In the genomic region with DNA sequence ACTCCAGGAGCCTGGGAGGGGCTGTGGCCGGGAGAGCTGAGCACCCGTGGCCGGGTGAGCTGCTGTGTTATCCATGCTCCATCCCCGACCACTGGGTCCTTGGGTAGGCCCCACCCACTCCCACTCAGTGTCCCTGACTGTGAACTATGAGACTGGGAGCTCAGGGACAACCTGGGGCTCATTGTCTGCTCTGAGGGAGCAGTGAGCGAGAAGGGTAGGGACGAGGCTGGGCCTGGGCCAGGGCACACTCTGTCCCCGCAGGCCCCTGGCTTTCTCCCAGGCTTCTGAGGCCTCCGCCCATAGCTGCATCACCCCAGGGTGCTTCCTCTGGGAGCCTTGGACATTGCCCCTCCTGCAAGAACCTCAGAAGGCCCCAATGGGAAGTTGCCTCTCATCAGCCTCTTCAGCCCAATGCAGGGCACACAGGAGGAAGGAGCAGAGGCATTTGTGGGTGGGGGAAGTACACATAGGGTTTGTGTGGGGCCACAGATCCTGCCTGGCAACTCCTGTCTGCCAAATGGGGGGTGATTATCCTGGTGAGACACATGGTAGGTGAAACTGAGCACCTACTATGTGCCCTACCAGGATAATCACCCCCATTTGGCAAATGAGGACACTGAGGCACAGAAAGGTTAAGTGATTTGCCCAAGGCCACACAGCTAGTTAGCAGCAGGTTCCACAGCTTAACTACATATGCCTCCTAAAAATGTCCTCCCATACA, we compare ENCODE assay signal across 10 cellular contexts. TPM values are rescaled to one million over a fixed set of nuclear protein-coding genes. Genes with fewer than 3 reads are reported as not detected.
DNase-seq lines count a peak whose midpoint lies in the region; ATAC-seq, FAIRE-seq and TF ChIP-seq lines count a peak whose summit lies in the region.
"Had no signal": no experiment of that assay in that cellular context is flagged by ENCODE, and none has a peak within 500 bp of the region (broad histone marks: within the 10 kb centered on the region; RNA-seq: fewer than 3 reads in every experiment).

No MANE protein-coding gene starts in this region.

- ATAC-seq in activated naive CD8-positive, alpha-beta T cell treated with anti-CD3 and anti-CD28 coated beads, Interleukin-2, amount 50 U/mL, for 24 hours = peak; percentile 25
- peak; percentile 92 for ATAC-seq in mucosa of descending colon

- H3K36me3 Mint-ChIP-seq in activated naive CD8-positive, alpha-beta T cell treated with anti-CD3 and anti-CD28 coated beads, Interleukin-2, amount 50 U/mL, for 24 hours (ENCODE audit: low read depth) = peaks cover 2% of the 10 kb centered on the region
- H3K36me3 Mint-ChIP-seq in activated naive CD8-positive, alpha-beta T cell treated with anti-CD3 and anti-CD28 coated beads for 36 hours = peaks cover 3% of the 10 kb centered on the region

- H3K9me3 ChIP-seq in mucosa of descending colon = no peaks in the 10 kb centered on the region

- no peak for TF ChIP-seq CTCF in mucosa of descending colon (IDR thresholded peaks at IDR 0.05)

- peaks cover 24% of the 10 kb centered on the region for H3K4me1 ChIP-seq in mucosa of descending colon (ENCODE audit: low read depth)

- H3K4me3 ChIP-seq in mucosa of descending colon = no peak overlapping the region

- H3K9me3 Mint-ChIP-seq in activated naive CD8-positive, alpha-beta T cell treated with anti-CD3 and anti-CD28 coated beads, Interleukin-2, amount 50 U/mL, for 24 hours = peaks cover 5% of the 10 kb centered on the region
- H3K9me3 Mint-ChIP-seq in activated naive CD8-positive, alpha-beta T cell treated with anti-CD3 and anti-CD28 coated beads for 36 hours = peaks cover 8% of the 10 kb centered on the region
- H3K9me3 Mint-ChIP-seq: central memory CD8-positive, alpha-beta T cell had no signal

- H3K27ac Mint-ChIP-seq in activated naive CD8-positive, alpha-beta T cell treated with anti-CD3 and anti-CD28 coated beads, Interleukin-2, amount 50 U/mL, for 24 hours = no peak overlapping the region
- H3K27ac Mint-ChIP-seq in activated naive CD8-positive, alpha-beta T cell treated with anti-CD3 and anti-CD28 coated beads for 36 hours = no peak overlapping the region

- no peak for FAIRE-seq in GM12892 (lab: Jason Lieb, UNC)

- peaks cover 12% of the 10 kb centered on the region for H3K4me1 Mint-ChIP-seq in activated naive CD8-positive, alpha-beta T cell treated with anti-CD3 and anti-CD28 coated beads, Interleukin-2, amount 50 U/mL, for 24 hours
- H3K4me1 Mint-ChIP-seq in activated naive CD8-positive, alpha-beta T cell treated with anti-CD3 and anti-CD28 coated beads for 36 hours = peaks cover 2% of the 10 kb centered on the region
- H3K4me1 Mint-ChIP-seq: central memory CD8-positive, alpha-beta T cell had no signal

- no peak for DNase-seq in activated naive CD8-positive, alpha-beta T cell treated with anti-CD3 and anti-CD28 coated beads, Interleukin-2, amount 50 U/mL, for 24 hours
- no peak for DNase-seq in activated naive CD8-positive, alpha-beta T cell treated with anti-CD3 and anti-CD28 coated beads for 36 hours
- DNase-seq in epidermal melanocyte (ENCODE audit: insufficient read length, low spot score) = peak; percentile 28
- peak; percentile 54 to 83 (median 80) for DNase-seq in mucosa of descending colon
- DNase-seq in NCI-H2029 treated with DMSO at 0.1 percent for 48 hours (lab: John Stamatoyannopoulos, UW) = no peak
- no peak for DNase-seq in GM12892 (ENCODE audit: insufficient read length)
- DNase-seq in activated naive CD4-positive, alpha-beta T cell treated with Interleukin-2 at 50 U/mL for 16 hours = no peak
- DNase-seq in activated CD4-positive, alpha-beta T cell treated with anti-CD3 and anti-CD28 coated beads for 48 hours = no peak
- DNase-seq: islet precursor cell had no signal

- TF ChIP-seq POLR2A in GM12892 (IDR thresholded peaks at IDR 0.05; ENCODE audit: low read depth, low read length) = no peak

- H3K4me3 Mint-ChIP-seq in activated naive CD8-positive, alpha-beta T cell treated with anti-CD3 and anti-CD28 coated beads, Interleukin-2, amount 50 U/mL, for 24 hours = no peak overlapping the region
- no peak overlapping the region for H3K4me3 Mint-ChIP-seq in activated naive CD8-positive, alpha-beta T cell treated with anti-CD3 and anti-CD28 coated beads for 36 hours
- H3K4me3 Mint-ChIP-seq: central memory CD8-positive, alpha-beta T cell had no signal

- intact Hi-C loops in mucosa of descending colon (cut with DNase I, micrococcal nuclease) = no loop called here

- peaks cover 40% of the 10 kb centered on the region for H3K27me3 Mint-ChIP-seq in activated naive CD8-positive, alpha-beta T cell treated with anti-CD3 and anti-CD28 coated beads, Interleukin-2, amount 50 U/mL, for 24 hours
- peaks cover 41% of the 10 kb centered on the region for H3K27me3 Mint-ChIP-seq in activated naive CD8-positive, alpha-beta T cell treated with anti-CD3 and anti-CD28 coated beads for 36 hours

- H3K36me3 ChIP-seq in mucosa of descending colon (ENCODE audit: low read depth) = no peaks in the 10 kb centered on the region

RNA-seq across cellular contexts. Expression of a gene that starts 2.4 kb away (rescaled TPM):
- total RNA-seq in activated naive CD8-positive, alpha-beta T cell treated with anti-CD3 and anti-CD28 coated beads for 36 hours = under 1 TPM in 1 of 2 experiments, not detected in 1; 0.27 TPM
- 1,000 to 10,000 TPM in 1 of 3 donors, 100 to 1,000 TPM in 2; 270 to 1,014 (median 289) TPM for total RNA-seq in mucosa of descending colon
- not detected for polyA plus RNA-seq in GM12892 (2012; ENCODE audit: missing spikeins)

RNA-seq across cellular contexts. Expression of a gene that starts 36.2 kb away (rescaled TPM):
- total RNA-seq in activated naive CD8-positive, alpha-beta T cell treated with anti-CD3 and anti-CD28 coated beads for 36 hours = not detected
- 1 to 10 TPM in 2 of 3 donors, under 1 TPM in 1; 0.79 to 4.7 (median 1.2) TPM for total RNA-seq in mucosa of descending colon
- polyA plus RNA-seq in GM12892 (2012; ENCODE audit: missing spikeins) = not detected

Comparison
In these comparisons a context has a peak if more than half of its experiments do, and no peak if none do; other contexts are left out.
1. DNase-seq: peak in epidermal melanocyte (single experiment) and mucosa of descending colon (3 of 3); none in activated naive CD8-positive, alpha-beta T cell treated with anti-CD3 and anti-CD28 coated beads, Interleukin-2, amount 50 U/mL, for 24 hours (single experiment), activated naive CD8-positive, alpha-beta T cell treated with anti-CD3 and anti-CD28 coated beads for 36 hours (single experiment), NCI-H2029 treated with DMSO at 0.1 percent for 48 hours (single experiment), GM12892 (single experiment), activated naive CD4-positive, alpha-beta T cell treated with Interleukin-2 at 50 U/mL for 16 hours (single experiment) and activated CD4-positive, alpha-beta T cell treated with anti-CD3 and anti-CD28 coated beads for 48 hours (single experiment).
2. RNA of a gene that starts 2.4 kb away (total RNA-seq): 270 to 1,014 TPM in mucosa of descending colon; 0.27 TPM in activated naive CD8-positive, alpha-beta T cell treated with anti-CD3 and anti-CD28 coated beads for 36 hours; every median in the first group is over 100 times any median in the second.